9 cellular contexts compared by ENCODE assay signal in genomic region chr12:70590051-70590450, GRCh38. TPM values are rescaled to one million over a fixed set of nuclear protein-coding genes. Genes with fewer than 3 reads are reported as not detected.
DNase-seq lines count a peak whose midpoint lies in the region; ATAC-seq and TF ChIP-seq lines count a peak whose summit lies in the region.
"Had no signal": no experiment of that assay in that cellular context is flagged by ENCODE, and none has a peak within 500 bp of the region (broad histone marks: within the 10 kb centered on the region; RNA-seq: fewer than 3 reads in every experiment).

No MANE protein-coding gene starts in this region.

- no peak overlapping the region for H3K4me3 Mint-ChIP-seq in Calu3 (ENCODE audit: low read depth, unreplicated experiment)
- no peak overlapping the region for H3K4me3 Mint-ChIP-seq in activated T-helper 1 cell treated with anti-CD3 and anti-CD28 coated beads, Interleukin-12 subunit alpha, Interleukin-12 subunit beta, Interleukin-2, Interleukin-4 antibody, amounts not matched to agents 30 ng/mL and 10 ng/mL and 1 ng/mL, durations not matched to agents 14 hours and 24 hours and 36 hours
- H3K4me3 Mint-ChIP-seq: activated naive CD8-positive, alpha-beta T cell had no signal

- no peaks in the 10 kb centered on the region for H4K20me1 ChIP-seq in osteoblast (ENCODE audit: insufficient read depth, low read length)

- peak; percentile 86 for TF ChIP-seq CTCF in Calu3 (IDR thresholded peaks at IDR 0.05; ENCODE audit: unreplicated experiment)
- peak; percentile 87 for TF ChIP-seq CTCF in GM20000 (IDR thresholded peaks at IDR 0.05; ENCODE audit: extremely low read depth, missing control alignments)
- TF ChIP-seq CTCF in foreskin keratinocyte (conservative IDR thresholded peaks at IDR 0.05), result peak; percentile 88
- TF ChIP-seq CTCF in osteoblast (IDR thresholded peaks at IDR 0.05; ENCODE audit: extremely low read depth, low read depth, low read length), result peak; percentile 94
- peak; percentile 65 to 80 (median 74) for TF ChIP-seq CTCF in transverse colon (IDR thresholded peaks at IDR 0.05)

- DNase-seq in Calu3, result peak; percentile 84
- peak; percentile 53 for DNase-seq in GM20000 (ENCODE audit: low spot score)
- peak; percentile 49 for DNase-seq in HS-27A (ENCODE audit: low read depth)
- peak; percentile 89 for DNase-seq in OCI-M1 (lab: John Stamatoyannopoulos, UW)
- peak; percentile 16 for DNase-seq in activated T-helper 1 cell treated with anti-CD3 and anti-CD28 coated beads, Interleukin-12 subunit alpha, Interleukin-12 subunit beta, Interleukin-2, Interleukin-4 antibody, amounts not matched to agents 30 ng/mL and 10 ng/mL and 1 ng/mL, durations not matched to agents 14 hours and 24 hours and 36 hours (ENCODE audit: low spot score)
- peak in 1 of 2 donors; percentile 49 for DNase-seq in foreskin keratinocyte
- peak; percentile 63 for DNase-seq in osteoblast (ENCODE audit: insufficient read length, low spot score, missing footprints)
- peak; percentile 69 for DNase-seq in transverse colon

- H3K27me3 Mint-ChIP-seq in Calu3 (ENCODE audit: unreplicated experiment), result no peaks in the 10 kb centered on the region
- H3K27me3 Mint-ChIP-seq in activated T-helper 1 cell treated with anti-CD3 and anti-CD28 coated beads, Interleukin-12 subunit alpha, Interleukin-12 subunit beta, Interleukin-2, Interleukin-4 antibody, amounts not matched to agents 30 ng/mL and 10 ng/mL and 1 ng/mL, durations not matched to agents 14 hours and 24 hours and 36 hours (ENCODE audit: insufficient read depth), result peaks cover under 1% of the 10 kb centered on the region

- H2AFZ ChIP-seq in osteoblast (ENCODE audit: low read length), result no peak overlapping the region

- intact Hi-C loops in Calu3 (cut with micrococcal nuclease; ENCODE audit: unreplicated experiment), result loop anchor here (1.0 to 2.0 kb wide), 3 partner anchors 130 to 424 kb away; no protein-coding TSS in a partner anchor
- intact Hi-C loops in activated T-helper 1 cell treated with anti-CD3 and anti-CD28 coated beads, Interleukin-12 subunit alpha, Interleukin-12 subunit beta, Interleukin-2, Interleukin-4 antibody, amounts not matched to agents 30 ng/mL and 10 ng/mL and 1 ng/mL, durations not matched to agents 14 hours and 24 hours and 36 hours (cut with micrococcal nuclease), result loop anchor here (1.0 kb wide), 1 partner anchor 129 kb away; no protein-coding TSS in a partner anchor
- intact Hi-C loops in transverse colon (cut with DNase I; ENCODE audit: low total_unique reads), result no loop called here

- TF ChIP-seq POLR2A in transverse colon (IDR thresholded peaks at IDR 0.05), result no peak

- in situ Hi-C loops in transverse colon (cut with MboI; ENCODE audit: low pct_ligation_motif_present in 1 of 4, low pct_unique_long_range_greater_than_20kb in 1 of 4, low sequenced_read_pairs in 3 of 4), result loop anchor here in 2 of 4 donors (10.0 to 25.0 kb wide), 3 partner anchors 125 to 247 kb away; no protein-coding TSS in a partner anchor

- peak; percentile 88 for ATAC-seq in foreskin keratinocyte

- 31 to 56% methylated on average over 4 to 6 of the region's 6 CpGs for WGBS in transverse colon (ENCODE audit: low coverage in 1 of 2), 2 donors

- H3K9me3 ChIP-seq in osteoblast (ENCODE audit: low read depth, low read length) (no peaks in the 10 kb centered on the region), transverse colon (no peaks in the 10 kb centered on the region)

- H3K36me3 ChIP-seq in osteoblast (ENCODE audit: insufficient read depth, low read length) (no peaks in the 10 kb centered on the region), transverse colon (no peaks in the 10 kb centered on the region)

- H3K9me3 Mint-ChIP-seq in Calu3 (ENCODE audit: low read depth, unreplicated experiment), result peaks cover 2% of the 10 kb centered on the region
- H3K9me3 Mint-ChIP-seq in activated T-helper 1 cell treated with anti-CD3 and anti-CD28 coated beads, Interleukin-12 subunit alpha, Interleukin-12 subunit beta, Interleukin-2, Interleukin-4 antibody, amounts not matched to agents 30 ng/mL and 10 ng/mL and 1 ng/mL, durations not matched to agents 14 hours and 24 hours and 36 hours, result no peaks in the 10 kb centered on the region

- CTCF ChIA-PET in Calu3 (lab: Charles Lee), result interaction anchor here (1.0 to 1.2 kb wide), 3 partner anchors 19 to 424 kb away, joined by 3 to 4 read pairs (median 3); no protein-coding TSS in a partner anchor

- TF ChIP-seq EP300 in transverse colon (IDR thresholded peaks at IDR 0.05; ENCODE audit: low read depth), result no peak

- H3K27ac ChIP-seq in foreskin keratinocyte (no peak overlapping the region), osteoblast (ENCODE audit: low read depth, low read length) (no peak overlapping the region), transverse colon (no peak overlapping the region)

- H3K4me1 ChIP-seq in foreskin keratinocyte, result no peaks in the 10 kb centered on the region
- H3K4me1 ChIP-seq in osteoblast (ENCODE audit: insufficient read depth, low read length), result no peaks in the 10 kb centered on the region
- H3K4me1 ChIP-seq in transverse colon, result no peaks in the 10 kb centered on the region

- H3K79me2 ChIP-seq in osteoblast (ENCODE audit: insufficient read depth, low read length), result no peaks in the 10 kb centered on the region

- H3K36me3 Mint-ChIP-seq in Calu3 (ENCODE audit: insufficient read depth, unreplicated experiment), result peaks cover 48% of the 10 kb centered on the region
- no peaks in the 10 kb centered on the region for H3K36me3 Mint-ChIP-seq in activated T-helper 1 cell treated with anti-CD3 and anti-CD28 coated beads, Interleukin-12 subunit alpha, Interleukin-12 subunit beta, Interleukin-2, Interleukin-4 antibody, amounts not matched to agents 30 ng/mL and 10 ng/mL and 1 ng/mL, durations not matched to agents 14 hours and 24 hours and 36 hours (ENCODE audit: low read depth)
- H3K36me3 Mint-ChIP-seq: activated naive CD8-positive, alpha-beta T cell had no signal

- H3K4me1 Mint-ChIP-seq in Calu3 (ENCODE audit: low read depth, unreplicated experiment), result peaks cover 17% of the 10 kb centered on the region
- no peaks in the 10 kb centered on the region for H3K4me1 Mint-ChIP-seq in activated T-helper 1 cell treated with anti-CD3 and anti-CD28 coated beads, Interleukin-12 subunit alpha, Interleukin-12 subunit beta, Interleukin-2, Interleukin-4 antibody, amounts not matched to agents 30 ng/mL and 10 ng/mL and 1 ng/mL, durations not matched to agents 14 hours and 24 hours and 36 hours (ENCODE audit: low read depth)

- no peak overlapping the region for H3K4me2 ChIP-seq in osteoblast (ENCODE audit: insufficient read depth, low read length)

- H3K27me3 ChIP-seq in foreskin keratinocyte, result no peaks in the 10 kb centered on the region
- H3K27me3 ChIP-seq in osteoblast (ENCODE audit: insufficient read depth, low read length), result no peaks in the 10 kb centered on the region
- H3K27me3 ChIP-seq in transverse colon, result no peaks in the 10 kb centered on the region

- peak overlapping the region; percentile 11 for H3K27ac Mint-ChIP-seq in Calu3 (ENCODE audit: unreplicated experiment)
- H3K27ac Mint-ChIP-seq in activated T-helper 1 cell treated with anti-CD3 and anti-CD28 coated beads, Interleukin-12 subunit alpha, Interleukin-12 subunit beta, Interleukin-2, Interleukin-4 antibody, amounts not matched to agents 30 ng/mL and 10 ng/mL and 1 ng/mL, durations not matched to agents 14 hours and 24 hours and 36 hours, result no peak overlapping the region
- H3K27ac Mint-ChIP-seq: activated naive CD8-positive, alpha-beta T cell had no signal

- H3K4me3 ChIP-seq in osteoblast (ENCODE audit: insufficient read depth, low read length), result no peak overlapping the region
- no peak overlapping the region for H3K4me3 ChIP-seq in transverse colon

- BruUV-seq in Calu3 (replicated peaks; lab: Mats Ljungman, UMichigan), result no TSS peak

RNA-seq across cellular contexts. Expression of gene PTPRB, which starts 47.2 kb away (rescaled TPM):
- 43.2 and 44.5 TPM in 2 replicates for total RNA-seq in Calu3 (2022)
- not detected in 2 replicates for total RNA-seq in activated T-helper 1 cell treated with anti-CD3 and anti-CD28 coated beads, Interleukin-12 subunit alpha, Interleukin-12 subunit beta, Interleukin-2, Interleukin-4 antibody, amounts not matched to agents 30 ng/mL and 10 ng/mL and 1 ng/mL, durations not matched to agents 14 hours and 24 hours and 36 hours
- total RNA-seq in foreskin keratinocyte, result 0.71 and 0.88 TPM in 2 replicates
- 0.33 and 0.40 TPM in 2 replicates for polyA plus RNA-seq in foreskin keratinocyte
- 0.29 and 1.1 TPM in 2 replicates for total RNA-seq in osteoblast
- 10 to 100 TPM; 17.2 to 29.7 (median 26.2) TPM for total RNA-seq in transverse colon
